Comparison of ENCODE assay signal across 8 cellular contexts in genomic region chr12:97308576-97309198, GRCh38.
DNase-seq lines count a peak whose midpoint lies in the region; ATAC-seq and TF ChIP-seq lines count a peak whose summit lies in the region.

No MANE protein-coding gene starts in this region.

- H3K4me1 Mint-ChIP-seq in Calu3 (ENCODE audit: low read depth, unreplicated experiment) = peaks cover 8% of the 10 kb centered on the region
- no peaks in the 10 kb centered on the region for H3K4me1 Mint-ChIP-seq in activated naive CD4-positive, alpha-beta T cell treated with anti-CD3 and anti-CD28 coated beads for 36 hours (ENCODE audit: low read depth)
- no peaks in the 10 kb centered on the region for H3K4me1 Mint-ChIP-seq in stimulated activated effector memory CD8-positive, alpha-beta T cell treated with anti-CD3 and anti-CD28 coated beads, Interleukin-12 subunit alpha, Interleukin-12 subunit beta, amount 100 ng/mL, for 72 hours
- H3K4me1 Mint-ChIP-seq in activated CD4-positive, alpha-beta memory T cell treated with anti-CD3 and anti-CD28 coated beads, Interleukin-2, amount 10 ng/mL, durations not matched to agents 7 days and 5 days = no peaks in the 10 kb centered on the region

- H3K4me3 ChIP-seq in HFF-Myc (replicated peaks; ENCODE audit: low read depth, low read length) (no peak overlapping the region), lung (no peak overlapping the region)

- intact Hi-C loops in Calu3 (cut with micrococcal nuclease; ENCODE audit: unreplicated experiment) = loop anchor here (2.0 to 10.0 kb wide), 4 partner anchors 160 to 1066 kb away; no protein-coding TSS in a partner anchor
- intact Hi-C loops in activated naive CD4-positive, alpha-beta T cell treated with anti-CD3 and anti-CD28 coated beads for 36 hours (cut with micrococcal nuclease) = loop anchor here (1.0 to 2.0 kb wide), 4 partner anchors 159 to 1088 kb away; no protein-coding TSS in a partner anchor

- BruUV-seq in Calu3 (replicated peaks; lab: Mats Ljungman, UMichigan) = no TSS peak

- H3K36me3 ChIP-seq in lung (ENCODE audit: control insufficient read depth in 2 of 2, insufficient read depth in 2 of 2, low read length in 2 of 2) = no peaks in the 10 kb centered on the region

- H3K9me3 ChIP-seq in lung (ENCODE audit: control insufficient read depth in 2 of 2, insufficient read depth in 1 of 2, low read length in 1 of 2) = no peaks in the 10 kb centered on the region

- POLR2A ChIA-PET in activated CD4-positive, alpha-beta memory T cell treated with anti-CD3 and anti-CD28 coated beads, Interleukin-2, amount 10 ng/mL, durations not matched to agents 7 days and 5 days (lab: Charles Lee) = no interaction called here

- H3K27me3 Mint-ChIP-seq in Calu3 (ENCODE audit: unreplicated experiment) = peaks cover 17% of the 10 kb centered on the region
- H3K27me3 Mint-ChIP-seq in activated naive CD4-positive, alpha-beta T cell treated with anti-CD3 and anti-CD28 coated beads for 36 hours (ENCODE audit: low read depth) = peaks cover 5% of the 10 kb centered on the region
- peaks cover 9% of the 10 kb centered on the region for H3K27me3 Mint-ChIP-seq in activated CD4-positive, alpha-beta memory T cell treated with anti-CD3 and anti-CD28 coated beads, Interleukin-2, amount 10 ng/mL, durations not matched to agents 7 days and 5 days

- no peaks in the 10 kb centered on the region for H3K4me1 ChIP-seq in lung (ENCODE audit: control insufficient read depth in 2 of 2, insufficient read depth in 2 of 2, low read length in 2 of 2)

- H3K27me3 ChIP-seq in lung (ENCODE audit: control insufficient read depth, insufficient read depth) = no peaks in the 10 kb centered on the region

- DNase-seq in Calu3 = peak; percentile 35
- peak; percentile 6 for DNase-seq in HFF-Myc (ENCODE audit: extremely low read depth, low read depth)
- DNase-seq in NCI-H524 (lab: John Stamatoyannopoulos, UW) = peak; percentile 3 to 50
- peak; percentile 5 for DNase-seq in brain pericyte (ENCODE audit: low read depth, low spot score)
- no peak for DNase-seq in lung (ENCODE audit: low spot score)
- DNase-seq in activated naive CD4-positive, alpha-beta T cell treated with anti-CD3 and anti-CD28 coated beads for 36 hours = no peak
- no peak for DNase-seq in stimulated activated effector memory CD8-positive, alpha-beta T cell treated with anti-CD3 and anti-CD28 coated beads, Interleukin-12 subunit alpha, Interleukin-12 subunit beta, amount 100 ng/mL, for 72 hours (ENCODE audit: low spot score in 2 of 2)
- no peak for DNase-seq in activated CD4-positive, alpha-beta memory T cell treated with anti-CD3 and anti-CD28 coated beads, Interleukin-2, amount 10 ng/mL, durations not matched to agents 7 days and 5 days

- peak; percentile 47 for ATAC-seq in lung (ENCODE audit: insufficient read depth, low FRiP score)
- no peak for ATAC-seq in stimulated activated effector memory CD8-positive, alpha-beta T cell treated with anti-CD3 and anti-CD28 coated beads, Interleukin-12 subunit alpha, Interleukin-12 subunit beta, amount 100 ng/mL, for 72 hours

- CTCF ChIA-PET in Calu3 (lab: Charles Lee) = interaction anchor here (1.7 kb wide), 1 partner anchor 96 kb away, joined by 5 read pairs; no protein-coding TSS in a partner anchor
- CTCF ChIA-PET in activated naive CD4-positive, alpha-beta T cell treated with anti-CD3 and anti-CD28 coated beads for 36 hours (lab: Charles Lee) = interaction anchor here (0.9 to 1.8 kb wide), 10 partner anchors 10 to 733 kb away, joined by 3 to 7 read pairs (median 4); no protein-coding TSS in a partner anchor
- CTCF ChIA-PET in activated CD4-positive, alpha-beta memory T cell treated with anti-CD3 and anti-CD28 coated beads, Interleukin-2, amount 10 ng/mL, durations not matched to agents 7 days and 5 days (lab: Charles Lee) = interaction anchor here (1.5 to 3.1 kb wide), 4 partner anchors 160 to 731 kb away, joined by 3 to 10 read pairs (median 7); no protein-coding TSS in a partner anchor

- no peak overlapping the region for H3K4me3 Mint-ChIP-seq in Calu3 (ENCODE audit: low read depth, unreplicated experiment)
- no peak overlapping the region for H3K4me3 Mint-ChIP-seq in activated naive CD4-positive, alpha-beta T cell treated with anti-CD3 and anti-CD28 coated beads for 36 hours
- H3K4me3 Mint-ChIP-seq in stimulated activated effector memory CD8-positive, alpha-beta T cell treated with anti-CD3 and anti-CD28 coated beads, Interleukin-12 subunit alpha, Interleukin-12 subunit beta, amount 100 ng/mL, for 72 hours = no peak overlapping the region
- no peak overlapping the region for H3K4me3 Mint-ChIP-seq in activated CD4-positive, alpha-beta memory T cell treated with anti-CD3 and anti-CD28 coated beads, Interleukin-2, amount 10 ng/mL, durations not matched to agents 7 days and 5 days

- WGBS in lung, 2 donors = 4 to 10% methylated on average over 1 of the region's 1 CpG

- no peaks in the 10 kb centered on the region for H3K36me3 Mint-ChIP-seq in Calu3 (ENCODE audit: insufficient read depth, unreplicated experiment)
- no peaks in the 10 kb centered on the region for H3K36me3 Mint-ChIP-seq in activated naive CD4-positive, alpha-beta T cell treated with anti-CD3 and anti-CD28 coated beads for 36 hours (ENCODE audit: low read depth)
- no peaks in the 10 kb centered on the region for H3K36me3 Mint-ChIP-seq in stimulated activated effector memory CD8-positive, alpha-beta T cell treated with anti-CD3 and anti-CD28 coated beads, Interleukin-12 subunit alpha, Interleukin-12 subunit beta, amount 100 ng/mL, for 72 hours
- no peaks in the 10 kb centered on the region for H3K36me3 Mint-ChIP-seq in activated CD4-positive, alpha-beta memory T cell treated with anti-CD3 and anti-CD28 coated beads, Interleukin-2, amount 10 ng/mL, durations not matched to agents 7 days and 5 days (ENCODE audit: low read depth)

- TF ChIP-seq CTCF in Calu3 (IDR thresholded peaks at IDR 0.05; ENCODE audit: unreplicated experiment) = peak; percentile 64
- TF ChIP-seq CTCF in HFF-Myc (IDR thresholded peaks at IDR 0.05; ENCODE audit: low read depth, low read length, missing control alignments) = peak; percentile 40
- peak; percentile 21 for TF ChIP-seq CTCF in lung (IDR thresholded peaks at IDR 0.05; ENCODE audit: control extremely low read depth, extremely low read depth)

- H3K27ac Mint-ChIP-seq in Calu3 (ENCODE audit: unreplicated experiment) = no peak overlapping the region
- H3K27ac Mint-ChIP-seq in activated naive CD4-positive, alpha-beta T cell treated with anti-CD3 and anti-CD28 coated beads for 36 hours = no peak overlapping the region
- no peak overlapping the region for H3K27ac Mint-ChIP-seq in stimulated activated effector memory CD8-positive, alpha-beta T cell treated with anti-CD3 and anti-CD28 coated beads, Interleukin-12 subunit alpha, Interleukin-12 subunit beta, amount 100 ng/mL, for 72 hours
- H3K27ac Mint-ChIP-seq in activated CD4-positive, alpha-beta memory T cell treated with anti-CD3 and anti-CD28 coated beads, Interleukin-2, amount 10 ng/mL, durations not matched to agents 7 days and 5 days = no peak overlapping the region

- no peak overlapping the region for H3K27ac ChIP-seq in lung (ENCODE audit: low read depth in 1 of 2, low read length in 1 of 2)

- no peaks in the 10 kb centered on the region for H3K9me3 Mint-ChIP-seq in Calu3 (ENCODE audit: low read depth, unreplicated experiment)
- H3K9me3 Mint-ChIP-seq in activated naive CD4-positive, alpha-beta T cell treated with anti-CD3 and anti-CD28 coated beads for 36 hours = no peaks in the 10 kb centered on the region
- no peaks in the 10 kb centered on the region for H3K9me3 Mint-ChIP-seq in stimulated activated effector memory CD8-positive, alpha-beta T cell treated with anti-CD3 and anti-CD28 coated beads, Interleukin-12 subunit alpha, Interleukin-12 subunit beta, amount 100 ng/mL, for 72 hours
- no peaks in the 10 kb centered on the region for H3K9me3 Mint-ChIP-seq in activated CD4-positive, alpha-beta memory T cell treated with anti-CD3 and anti-CD28 coated beads, Interleukin-2, amount 10 ng/mL, durations not matched to agents 7 days and 5 days

Comparison
In these comparisons a context has a peak if more than half of its experiments do, and no peak if none do; other contexts are left out.
1. DNase-seq: peak in Calu3 (single experiment), HFF-Myc (single experiment), NCI-H524 (2 of 2) and brain pericyte (single experiment); none in lung (single experiment), activated naive CD4-positive, alpha-beta T cell treated with anti-CD3 and anti-CD28 coated beads for 36 hours (single experiment), stimulated activated effector memory CD8-positive, alpha-beta T cell treated with anti-CD3 and anti-CD28 coated beads, Interleukin-12 subunit alpha, Interleukin-12 subunit beta, amount 100 ng/mL, for 72 hours (0 of 2) and activated CD4-positive, alpha-beta memory T cell treated with anti-CD3 and anti-CD28 coated beads, Interleukin-2, amount 10 ng/mL, durations not matched to agents 7 days and 5 days (single experiment).
2. Peak in every context shown above with its lines, with median percentiles within 50 percentile points of each other: CTCF ChIP-seq.